ENCODE assay signal across 26 cellular contexts in the genomic region with DNA sequence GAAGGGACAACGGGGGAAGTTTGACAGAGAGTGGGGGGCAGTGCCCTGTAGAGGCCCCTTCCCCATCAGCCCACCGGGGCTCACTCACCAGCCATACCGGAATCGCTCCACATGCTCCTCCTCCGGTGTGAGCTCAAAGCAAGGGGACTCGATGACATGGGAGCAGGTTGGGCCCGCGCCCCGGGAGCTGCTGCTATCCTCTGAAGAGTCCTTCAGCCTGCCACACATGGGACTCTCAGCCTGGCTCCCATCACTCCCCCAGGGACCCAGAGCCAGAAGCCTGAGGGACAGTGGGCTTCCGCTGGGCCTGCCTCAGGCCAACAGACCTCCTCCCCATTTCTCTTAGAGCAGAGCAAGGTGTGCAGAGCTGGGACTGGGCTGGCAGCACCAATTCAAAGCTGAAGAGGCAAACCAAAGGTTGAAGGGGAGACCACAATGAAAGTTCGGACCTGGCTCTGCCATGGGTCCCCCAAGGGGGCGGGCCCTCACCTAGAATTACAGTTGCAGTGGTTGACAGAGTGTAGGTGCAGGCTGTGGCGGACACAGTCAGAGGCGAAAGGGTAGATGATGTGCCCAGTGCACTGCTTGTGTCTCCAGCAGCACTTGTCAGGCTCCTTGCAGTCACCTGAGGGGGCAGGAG. TPM values are rescaled to one million over a fixed set of nuclear protein-coding genes. Genes with fewer than 3 reads are reported as not detected.
DNase-seq lines count a peak whose midpoint lies in the region; ATAC-seq and TF ChIP-seq lines count a peak whose summit lies in the region.
"Had no signal": no experiment of that assay in that cellular context is flagged by ENCODE, and none has a peak within 500 bp of the region (broad histone marks: within the 10 kb centered on the region; RNA-seq: fewer than 3 reads in every experiment).

No MANE protein-coding gene starts in this region.

- DNase-seq in activated naive CD4-positive, alpha-beta T cell treated with anti-CD3 and anti-CD28 coated beads, Interleukin-2, amount 50 U/mL, for 72 hours (ENCODE audit: low spot score in 2 of 2) = no peak
- no peak for DNase-seq in activated naive CD4-positive, alpha-beta T cell treated with Interleukin-2 at 50 U/mL for 16 hours
- no peak for DNase-seq in Panc1 (ENCODE audit: low read depth, low spot score)
- peak; percentile 3 for DNase-seq in epidermal melanocyte (ENCODE audit: insufficient read length, low spot score)
- DNase-seq in stimulated activated effector memory CD8-positive, alpha-beta T cell treated with anti-CD3 and anti-CD28 coated beads, Interleukin-12 subunit alpha, Interleukin-12 subunit beta, amount 100 ng/mL, for 72 hours (ENCODE audit: low spot score in 2 of 2) = no peak
- DNase-seq in NCI-H2227 treated with DMSO at 0.1 percent for 48 hours (lab: John Stamatoyannopoulos, UW) = no peak
- no peak for DNase-seq in NCI-H345 (lab: John Stamatoyannopoulos, UW)
- DNase-seq: activated CD4-positive, alpha-beta memory T cell treated with anti-CD3 and anti-CD28 coated beads, Interleukin-2, amount 10 ng/mL, durations not matched to agents 7 days and 5 days; BE2C; DMS53; effector memory CD8-positive, alpha-beta T cell; foreskin fibroblast; IMR-90; NCI-H187; NCI-H2171 treated with DMSO at 0.1 percent for 48 hours; NCI-H526; nucleus accumbens; Peyer's patch; stimulated activated CD4-positive, alpha-beta T cell treated with anti-CD3 and anti-CD28 coated beads, Interleukin-15, amount 100 ng/mL, for 24 hours; T-cell; thyroid gland had no signal

- in situ Hi-C loops in Panc1 (cut with HindIII; ENCODE audit: low pct_unique_long_range_greater_than_20kb, low sequenced_read_pairs) = no loop called here

- no peak overlapping the region for H3K27ac ChIP-seq in Panc1 (ENCODE audit: low read length)
- H3K27ac ChIP-seq: Peyer's patch, thyroid gland, vagina had no signal

- CTCF ChIA-PET in Panc1 (lab: Charles Lee) = no interaction called here

- H3K27ac Mint-ChIP-seq in activated naive CD4-positive, alpha-beta T cell treated with anti-CD3 and anti-CD28 coated beads, Interleukin-2, amount 50 U/mL, for 72 hours = peak overlapping the region; percentile 0 to 74
- peak overlapping the region; percentile 89 for H3K27ac Mint-ChIP-seq in stimulated activated effector memory CD8-positive, alpha-beta T cell treated with anti-CD3 and anti-CD28 coated beads, Interleukin-12 subunit alpha, Interleukin-12 subunit beta, amount 100 ng/mL, for 72 hours
- H3K27ac Mint-ChIP-seq: activated CD4-positive, alpha-beta memory T cell treated with anti-CD3 and anti-CD28 coated beads, Interleukin-2, amount 10 ng/mL, durations not matched to agents 7 days and 5 days had no signal

- POLR2A ChIA-PET in Panc1 (lab: Charles Lee) = interaction anchor here (0.5 kb wide), 1 partner anchor 28 kb away, joined by 6 read pairs; no protein-coding TSS in a partner anchor

- intact Hi-C loops in Panc1 (cut with micrococcal nuclease; ENCODE audit: unreplicated experiment) = no loop called here

- H3K4me1 ChIP-seq in Panc1 (ENCODE audit: control insufficient read depth, insufficient read depth, low read length) = no peaks in the 10 kb centered on the region
- H3K4me1 ChIP-seq: BE2C, HAP-1, thyroid gland, vagina had no signal

- TF ChIP-seq CTCF in Panc1 (IDR thresholded peaks at IDR 0.05) = no peak

- no peaks in the 10 kb centered on the region for H3K27me3 ChIP-seq in Panc1 (ENCODE audit: control insufficient read depth, insufficient read depth, low read length)
- H3K27me3 ChIP-seq: BE2C, Peyer's patch, thyroid gland, vagina had no signal

- H3K9me3 ChIP-seq in Panc1 (ENCODE audit: control insufficient read depth, insufficient read depth, low read depth, low read length) = no peaks in the 10 kb centered on the region
- H3K9me3 ChIP-seq: BE2C, HAP-1, Peyer's patch, thyroid gland, vagina had no signal

- H3K9me3 Mint-ChIP-seq in activated naive CD4-positive, alpha-beta T cell treated with anti-CD3 and anti-CD28 coated beads, Interleukin-2, amount 50 U/mL, for 72 hours = no peaks in the 10 kb centered on the region
- no peaks in the 10 kb centered on the region for H3K9me3 Mint-ChIP-seq in stimulated activated effector memory CD8-positive, alpha-beta T cell treated with anti-CD3 and anti-CD28 coated beads, Interleukin-12 subunit alpha, Interleukin-12 subunit beta, amount 100 ng/mL, for 72 hours
- H3K9me3 Mint-ChIP-seq: activated CD4-positive, alpha-beta memory T cell treated with anti-CD3 and anti-CD28 coated beads, Interleukin-2, amount 10 ng/mL, durations not matched to agents 7 days and 5 days; effector memory CD8-positive, alpha-beta T cell; stimulated activated naive CD8-positive, alpha-beta T cell treated with anti-CD3 and anti-CD28 coated beads, Interleukin-15, Interleukin-2, amounts not matched to agents 100 ng/mL and 50 ng/mL, for 24 hours; T-cell had no signal

- no peak overlapping the region for H3K4me3 ChIP-seq in Panc1 (ENCODE audit: low read depth in 2 of 2, low read length in 2 of 2)
- H3K4me3 ChIP-seq: HAP-1, Peyer's patch, thyroid gland, vagina had no signal

- H3K4me3 Mint-ChIP-seq in stimulated activated effector memory CD8-positive, alpha-beta T cell treated with anti-CD3 and anti-CD28 coated beads, Interleukin-12 subunit alpha, Interleukin-12 subunit beta, amount 100 ng/mL, for 72 hours = no peak overlapping the region
- H3K4me3 Mint-ChIP-seq: activated CD4-positive, alpha-beta memory T cell treated with anti-CD3 and anti-CD28 coated beads, Interleukin-2, amount 10 ng/mL, durations not matched to agents 7 days and 5 days; effector memory CD8-positive, alpha-beta T cell; stimulated activated naive CD8-positive, alpha-beta T cell treated with anti-CD3 and anti-CD28 coated beads, Interleukin-15, Interleukin-2, amounts not matched to agents 100 ng/mL and 50 ng/mL, for 24 hours; T-cell had no signal

- H3K36me3 ChIP-seq in Panc1 (ENCODE audit: control insufficient read depth, insufficient read depth, low read length) = peaks cover 2% of the 10 kb centered on the region; the same call in 1 of the 2 replicates

- BruUV-seq in Panc1 (replicated peaks; lab: Mats Ljungman, UMichigan) = no TSS peak

- no peak for ATAC-seq in activated naive CD4-positive, alpha-beta T cell treated with anti-CD3 and anti-CD28 coated beads, Interleukin-2, amount 50 U/mL, for 72 hours
- ATAC-seq in Panc1 (0 out of 2 replicates have a peak, but pooled peaks have one; percentile 3), HG03571 (IDR thresholded peaks at IDR 0.05; ENCODE audit: unreplicated experiment) (no peak)
- ATAC-seq in stimulated activated effector memory CD8-positive, alpha-beta T cell treated with anti-CD3 and anti-CD28 coated beads, Interleukin-12 subunit alpha, Interleukin-12 subunit beta, amount 100 ng/mL, for 72 hours = no peak
- ATAC-seq: effector memory CD8-positive, alpha-beta T cell; esophagus mucosa; T-cell had no signal

- peaks cover 9% of the 10 kb centered on the region for H3K4me1 Mint-ChIP-seq in stimulated activated effector memory CD8-positive, alpha-beta T cell treated with anti-CD3 and anti-CD28 coated beads, Interleukin-12 subunit alpha, Interleukin-12 subunit beta, amount 100 ng/mL, for 72 hours
- H3K4me1 Mint-ChIP-seq: activated CD4-positive, alpha-beta memory T cell treated with anti-CD3 and anti-CD28 coated beads, Interleukin-2, amount 10 ng/mL, durations not matched to agents 7 days and 5 days had no signal

- H3K36me3 Mint-ChIP-seq in activated naive CD4-positive, alpha-beta T cell treated with anti-CD3 and anti-CD28 coated beads, Interleukin-2, amount 50 U/mL, for 72 hours = peaks cover 4 to 5% of the 10 kb centered on the region in 2 donors
- peaks cover 48% of the 10 kb centered on the region for H3K36me3 Mint-ChIP-seq in stimulated activated effector memory CD8-positive, alpha-beta T cell treated with anti-CD3 and anti-CD28 coated beads, Interleukin-12 subunit alpha, Interleukin-12 subunit beta, amount 100 ng/mL, for 72 hours

RNA-seq across cellular contexts. Expression of gene PROCA1, which starts 7.3 kb away (rescaled TPM):
- total RNA-seq in activated naive CD4-positive, alpha-beta T cell treated with anti-CD3 and anti-CD28 coated beads, Interleukin-2, amount 50 U/mL, for 72 hours = 1 to 10 TPM; 5.7 to 6.4 TPM
- 4.9 TPM for total RNA-seq in Panc1 (2021; ENCODE audit: unreplicated experiment)
- polyA plus RNA-seq in Panc1 (2012; ENCODE audit: insufficient read length) = 3.6 TPM

RNA-seq across cellular contexts. Expression of gene RAB34, which starts 13.3 kb away (rescaled TPM):
- 10 to 100 TPM; 20.5 to 46.4 TPM for total RNA-seq in activated naive CD4-positive, alpha-beta T cell treated with anti-CD3 and anti-CD28 coated beads, Interleukin-2, amount 50 U/mL, for 72 hours
- total RNA-seq in Panc1 (2021; ENCODE audit: unreplicated experiment) = 284 TPM
- 260 TPM for polyA plus RNA-seq in Panc1 (2012; ENCODE audit: insufficient read length)

RNA-seq across cellular contexts. Expression of gene RPL23A, which starts 15.4 kb away (rescaled TPM):
- total RNA-seq in activated naive CD4-positive, alpha-beta T cell treated with anti-CD3 and anti-CD28 coated beads, Interleukin-2, amount 50 U/mL, for 72 hours = 1,000 to 10,000 TPM; 2,221 to 2,736 TPM
- 1,475 TPM for total RNA-seq in Panc1 (2021; ENCODE audit: unreplicated experiment)
- polyA plus RNA-seq in Panc1 (2012; ENCODE audit: insufficient read length) = 1,113 TPM

RNA-seq across cellular contexts. Expression of gene TLCD1, which starts 21.7 kb away (rescaled TPM):
- 10 to 100 TPM in 1 of 2 donors, 1 to 10 TPM in 1; 4.4 to 10.2 TPM for total RNA-seq in activated naive CD4-positive, alpha-beta T cell treated with anti-CD3 and anti-CD28 coated beads, Interleukin-2, amount 50 U/mL, for 72 hours
- 55.7 TPM for total RNA-seq in Panc1 (2021; ENCODE audit: unreplicated experiment)
- polyA plus RNA-seq in Panc1 (2012; ENCODE audit: insufficient read length) = 52.2 TPM

RNA-seq across cellular contexts. Expression of gene NEK8, which starts 24.2 kb away (rescaled TPM):
- total RNA-seq in activated naive CD4-positive, alpha-beta T cell treated with anti-CD3 and anti-CD28 coated beads, Interleukin-2, amount 50 U/mL, for 72 hours = 1 to 10 TPM; 5.3 to 6.4 TPM
- total RNA-seq in Panc1 (2021; ENCODE audit: unreplicated experiment) = 11.9 TPM
- 9.1 TPM for polyA plus RNA-seq in Panc1 (2012; ENCODE audit: insufficient read length)
